In genomic region chr3:64290864-64291263, GRCh38 we compare ENCODE assay signal across 13 cellular contexts.
DNase-seq lines count a peak whose midpoint lies in the region; ATAC-seq and TF ChIP-seq lines count a peak whose summit lies in the region.
"Had no signal": no experiment of that assay in that cellular context is flagged by ENCODE, and none has a peak within 500 bp of the region (broad histone marks: within the 10 kb centered on the region; RNA-seq: fewer than 3 reads in every experiment).

No MANE protein-coding gene starts in this region.

- H3K27ac ChIP-seq in SK-N-SH (ENCODE audit: low read depth in 2 of 2, low read length in 1 of 2): peak overlapping the region in 1 of 2 experiments; percentile 63; a peak in 2 of 4 replicates
- peak overlapping the region; percentile 81 for H3K27ac ChIP-seq in mammary epithelial cell (ENCODE audit: insufficient read depth, low read depth, low read length)
- H3K27ac ChIP-seq in vagina: peak overlapping the region; percentile 70

- TF ChIP-seq POLR2A in vagina (IDR thresholded peaks at IDR 0.05): no peak

- no peaks in the 10 kb centered on the region for H3K9me2 ChIP-seq in SK-N-SH

- no peak overlapping the region for H3K4me3 ChIP-seq in SK-N-SH (ENCODE audit: low read depth in 2 of 2, low read length in 1 of 2)
- H3K4me3 ChIP-seq in mammary epithelial cell (replicated peaks in 1 of 3; ENCODE audit: insufficient read depth in 1 of 3, low read depth in 2 of 3, low read length in 3 of 3): no peak overlapping the region
- H3K4me3 ChIP-seq in mucosa of descending colon: no peak overlapping the region
- H3K4me3 ChIP-seq in vagina: no peak overlapping the region
- H3K4me3 ChIP-seq: colonic mucosa had no signal

- in situ Hi-C loops in mammary epithelial cell (cut with MboI; ENCODE audit: low sequenced_read_pairs in 2 of 2): no loop called here

- CTCF ChIA-PET in SK-N-SH (lab: Yijun Ruan, JAX): no interaction called here
- CTCF ChIA-PET in mammary epithelial cell (lab: Charles Lee; ENCODE audit: low non-redundant PET): no interaction called here

- dilution Hi-C loops in mammary epithelial cell (cut with HindIII; ENCODE audit: low sequenced_read_pairs): no loop called here

- H3K4me1 ChIP-seq in SK-N-SH (ENCODE audit: control insufficient read depth in 1 of 2, insufficient read depth in 2 of 2, low read depth in 1 of 2, low read length in 1 of 2): peaks cover 0 to 12% of the 10 kb centered on the region in 2 experiments; a peak in 2 of 4 replicates
- peaks cover 32% of the 10 kb centered on the region for H3K4me1 ChIP-seq in mammary epithelial cell (ENCODE audit: insufficient read depth, low read length)
- no peaks in the 10 kb centered on the region for H3K4me1 ChIP-seq in mucosa of descending colon (ENCODE audit: low read depth)
- H3K4me1 ChIP-seq in vagina: peaks cover 31% of the 10 kb centered on the region
- H3K4me1 ChIP-seq: colonic mucosa had no signal

- no peak for TF ChIP-seq CTCF in SK-N-SH (IDR thresholded peaks at IDR 0.05)
- TF ChIP-seq CTCF in mammary epithelial cell (conservative IDR thresholded peaks at IDR 0.05 in 1 of 2, IDR thresholded peaks at IDR 0.05 in 1 of 2; ENCODE audit: extremely low read depth in 1 of 2, insufficient read depth in 1 of 2, low read depth in 1 of 2, low read length in 2 of 2): no peak
- TF ChIP-seq CTCF in mucosa of descending colon (IDR thresholded peaks at IDR 0.05): no peak
- no peak for TF ChIP-seq CTCF in vagina (IDR thresholded peaks at IDR 0.05)
- no peak for TF ChIP-seq CTCF in omental fat pad (IDR thresholded peaks at IDR 0.05)

- DNase-seq in SK-N-SH (no peak), mammary epithelial cell (peak; percentile 68), mucosa of descending colon (no peak), vagina (ENCODE audit: extremely low spot score in 2 of 2) (no peak), omental fat pad (ENCODE audit: low spot score) (no peak)
- no peak for DNase-seq in activated CD4-positive, alpha-beta T cell treated with anti-CD3 and anti-CD28 coated beads, Interleukin-2, amount 50 U/mL, for 4 hours
- DNase-seq: 8988T; activated CD4-positive, alpha-beta memory T cell treated with anti-CD3 and anti-CD28 coated beads, Interleukin-2, amount 10 ng/mL, durations not matched to agents 7 days and 5 days; CD4-positive, alpha-beta T cell; NCI-H187 treated with DMSO at 0.1 percent for 48 hours had no signal

- H2AFZ ChIP-seq in SK-N-SH (ENCODE audit: low read depth) (peak overlapping the region; percentile 73), mammary epithelial cell (ENCODE audit: low read depth, low read length) (peak overlapping the region; percentile 63)

- no peak for TF ChIP-seq EP300 in SK-N-SH (IDR thresholded peaks at IDR 0.05; ENCODE audit: borderline replicate concordance in 1 of 2, low read depth in 1 of 2, low read length in 1 of 2)

- POLR2A ChIA-PET in SK-N-SH (lab: Yijun Ruan, JAX): no interaction called here

- ATAC-seq in SK-N-SH treated with all-trans-retinoic acid at 6 μM for 48 hours (no peak), mucosa of descending colon (peak; percentile 14), omental fat pad (ENCODE audit: low FRiP score) (no peak), GM21423 (IDR thresholded peaks at IDR 0.05; ENCODE audit: unreplicated experiment) (no peak)

- H4K20me1 ChIP-seq in SK-N-SH (ENCODE audit: insufficient read depth) (no peaks in the 10 kb centered on the region), mammary epithelial cell (ENCODE audit: insufficient read depth, low read length) (no peaks in the 10 kb centered on the region)

- peaks cover 11% of the 10 kb centered on the region for H3F3A ChIP-seq in SK-N-SH (replicated peaks; ENCODE audit: insufficient read depth)

- no TSS peak for BruUV-seq in mammary epithelial cell (replicated peaks; lab: Mats Ljungman, UMichigan)

- no peaks in the 10 kb centered on the region for H3K27me3 ChIP-seq in SK-N-SH (ENCODE audit: insufficient read depth)
- no peaks in the 10 kb centered on the region for H3K27me3 ChIP-seq in mammary epithelial cell (ENCODE audit: insufficient read depth, low read length)
- H3K27me3 ChIP-seq in vagina: no peaks in the 10 kb centered on the region
- H3K27me3 ChIP-seq: colonic mucosa had no signal

- H3K9ac ChIP-seq in SK-N-SH: peak overlapping the region; percentile 26; the same call in 1 of the 2 replicates
- H3K9ac ChIP-seq in mammary epithelial cell (ENCODE audit: insufficient read depth, low read length): peak overlapping the region; percentile 24

- 86% methylated on average over 5 of the region's 5 CpGs for WGBS in SK-N-SH (ENCODE audit: low lambda C conversion rate)
- WGBS in mammary epithelial cell (ENCODE audit: low coverage, missing lambda C conversion rate): 33% methylated on average over 5 of the region's 5 CpGs

- no peaks in the 10 kb centered on the region for H3K36me3 ChIP-seq in SK-N-SH (replicated peaks in 1 of 2; ENCODE audit: control insufficient read depth in 1 of 2, insufficient read depth in 2 of 2, low read length in 1 of 2)
- H3K36me3 ChIP-seq in mammary epithelial cell (ENCODE audit: insufficient read depth, low read length): no peaks in the 10 kb centered on the region
- H3K36me3 ChIP-seq in mucosa of descending colon (ENCODE audit: low read depth): no peaks in the 10 kb centered on the region
- no peaks in the 10 kb centered on the region for H3K36me3 ChIP-seq in vagina
- H3K36me3 ChIP-seq: colonic mucosa had no signal

- peak overlapping the region; percentile 42 for H3K4me2 ChIP-seq in SK-N-SH
- H3K4me2 ChIP-seq in mammary epithelial cell (ENCODE audit: insufficient read depth, low read depth, low read length): peak overlapping the region; percentile 67

- no peaks in the 10 kb centered on the region for H3K79me2 ChIP-seq in SK-N-SH (ENCODE audit: insufficient read depth)
- H3K79me2 ChIP-seq in mammary epithelial cell (ENCODE audit: insufficient read depth, low read length): no peaks in the 10 kb centered on the region

- intact Hi-C loops in mammary epithelial cell (cut with micrococcal nuclease) (loop anchor here (2.0 kb wide), 1 partner anchor 24 kb away; no protein-coding TSS in a partner anchor), mucosa of descending colon (cut with DNase I, micrococcal nuclease) (no loop called here), vagina (cut with DNase I) (no loop called here)

- H3K9me3 ChIP-seq in SK-N-SH (no peaks in the 10 kb centered on the region), mammary epithelial cell (replicated peaks; ENCODE audit: insufficient read depth, low read length) (no peaks in the 10 kb centered on the region), mucosa of descending colon (no peaks in the 10 kb centered on the region), vagina (no peaks in the 10 kb centered on the region)
- H3K9me3 ChIP-seq: colonic mucosa had no signal

- no peak for TF ChIP-seq RAD21 in SK-N-SH (IDR thresholded peaks at IDR 0.05; ENCODE audit: low read length)

TF ChIP-seq in SK-N-SH, 30 proteins besides CTCF, POLR2A, EP300 and RAD21:
- TF ChIP-seq IRF3 (IDR thresholded peaks at IDR 0.05; ENCODE audit: low read depth, low read length): no peak
- TF ChIP-seq ELF1 (IDR thresholded peaks at IDR 0.05): no peak
- TF ChIP-seq TCF12 (IDR thresholded peaks at IDR 0.05): no peak
- TF ChIP-seq POLR2AphosphoS5 (IDR thresholded peaks at IDR 0.05; ENCODE audit: low read depth, low read length): no peak
- no peak for TF ChIP-seq RCOR1 (IDR thresholded peaks at IDR 0.05; ENCODE audit: low read length)
- TF ChIP-seq NRF1 (IDR thresholded peaks at IDR 0.05; ENCODE audit: low read depth, low read length): no peak
- TF ChIP-seq RXRA (IDR thresholded peaks at IDR 0.05; ENCODE audit: borderline replicate concordance, low read depth): no peak
- no peak for TF ChIP-seq TEAD4 (IDR thresholded peaks at IDR 0.05; ENCODE audit: borderline replicate concordance, insufficient read depth)
- TF ChIP-seq SMC3 (IDR thresholded peaks at IDR 0.05; ENCODE audit: low read depth, low read length): no peak

TF ChIP-seq in SK-N-SH treated with all-trans-retinoic acid at 6 μM for 48 hours, 23 proteins besides CTCF, POLR2A, EP300 and RAD21:
- no peak for TF ChIP-seq POU6F1 (CRISPR knock-in tag; IDR thresholded peaks at IDR 0.05; ENCODE audit: borderline replicate concordance, low read depth)
